Comparison of ENCODE assay signal across 11 cellular contexts in the genomic region with DNA sequence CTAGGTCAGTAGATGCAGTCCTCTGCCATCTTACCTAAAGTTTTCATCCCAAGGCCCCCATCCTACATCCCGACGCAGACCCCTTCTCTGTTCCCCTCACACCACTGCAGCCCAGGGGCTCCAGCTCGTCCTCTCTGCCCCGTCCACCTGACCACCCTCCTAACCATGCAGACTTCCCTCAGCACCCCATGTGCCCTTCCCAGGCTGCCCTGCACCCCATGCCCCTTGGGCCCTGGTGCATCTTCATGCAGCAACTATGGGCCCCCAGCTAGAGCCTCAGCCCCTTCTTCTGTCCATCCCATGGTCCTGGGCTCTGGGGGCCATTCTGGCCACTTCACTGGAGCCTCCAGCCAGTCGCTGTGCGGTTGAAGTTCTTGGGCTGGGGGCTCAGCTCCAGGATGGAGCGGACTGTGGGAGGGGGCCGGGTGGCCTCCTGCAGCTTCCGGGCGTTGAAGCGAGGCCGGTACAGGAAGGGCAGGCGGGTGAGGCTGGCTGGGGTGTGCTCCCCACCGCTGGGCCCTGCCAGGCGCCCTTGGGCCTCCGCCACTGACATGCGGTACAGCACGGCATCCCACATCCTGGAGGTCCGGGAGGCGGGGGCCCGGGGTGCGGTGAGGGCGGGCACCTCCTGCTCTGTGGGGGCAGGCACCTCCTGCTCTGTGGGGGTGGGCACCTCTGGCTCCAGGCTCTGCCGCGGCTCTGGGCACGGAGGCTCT. TPM values are rescaled to one million over a fixed set of nuclear protein-coding genes. Genes with fewer than 3 reads are reported as not detected.
DNase-seq lines count a peak whose midpoint lies in the region; ATAC-seq and TF ChIP-seq lines count a peak whose summit lies in the region.
"Had no signal": no experiment of that assay in that cellular context is flagged by ENCODE, and none has a peak within 500 bp of the region (broad histone marks: within the 10 kb centered on the region; RNA-seq: fewer than 3 reads in every experiment).

No MANE protein-coding gene starts in this region.

- no peaks in the 10 kb centered on the region for H3K9me2 ChIP-seq in PC-3 (replicated peaks; ENCODE audit: low read length)

- no peak overlapping the region for H3K4me3 ChIP-seq in PC-3 (ENCODE audit: low read length)

- no peaks in the 10 kb centered on the region for H3F3A ChIP-seq in PC-3 (ENCODE audit: low read length, unreplicated experiment)

- no peaks in the 10 kb centered on the region for H3K4me1 ChIP-seq in PC-3 (ENCODE audit: insufficient read depth, low read length)

- peak overlapping the region; percentile 15 for H3K4me3 Mint-ChIP-seq in activated CD8-positive, alpha-beta memory T cell treated with anti-CD3 and anti-CD28 coated beads, Interleukin-2, amount 10 ng/mL, durations not matched to agents 7 days and 5 days

- no peaks in the 10 kb centered on the region for H3K36me3 ChIP-seq in PC-3 (ENCODE audit: low read depth, low read length)

- no peak overlapping the region for H3K9ac ChIP-seq in PC-3 (ENCODE audit: low read length)

- DNase-seq in GM13977 (ENCODE audit: low spot score) = peak; percentile 19
- DNase-seq in activated CD8-positive, alpha-beta memory T cell treated with anti-CD3 and anti-CD28 coated beads, Interleukin-2, amount 10 ng/mL, durations not matched to agents 7 days and 5 days = peak; percentile 90
- DNase-seq in left ventricle myocardium superior = peak; percentile 61
- peak; percentile 43 to 56 (median 50) for DNase-seq in stimulated activated CD4-positive, alpha-beta T cell treated with anti-CD3 and anti-CD28 coated beads, TNF-alpha, amount 100 ng/mL, for 4 hours (ENCODE audit: low read depth in 3 of 3)
- no peak for DNase-seq in D341Med (ENCODE audit: low spot score)
- DNase-seq in DMS153 (lab: John Stamatoyannopoulos, UW) = no peak
- no peak for DNase-seq in PC-3
- DNase-seq: mammary epithelial cell, NCI-H524 had no signal

- in situ Hi-C loops in GM13977 (cut with MboI; ENCODE audit: low pct_unique_long_range_greater_than_20kb, low sequenced_read_pairs, unreplicated experiment) = no loop called here

- CTCF ChIA-PET in activated CD8-positive, alpha-beta memory T cell treated with anti-CD3 and anti-CD28 coated beads, Interleukin-2, amount 10 ng/mL, durations not matched to agents 7 days and 5 days (lab: Charles Lee) = interaction anchor here (0.6 to 4.5 kb wide), 9 partner anchors 12 to 236 kb away, joined by 3 to 23 read pairs (median 6); a partner anchor contains a TSS
- CTCF ChIA-PET in PC-3 (lab: Charles Lee) = no interaction called here

- intact Hi-C loops in left ventricle myocardium superior (cut with micrococcal nuclease) = no loop called here
- intact Hi-C loops in PC-3 (cut with micrococcal nuclease) = no loop called here

- BruUV-seq in PC-3 (replicated peaks; lab: Mats Ljungman, UMichigan) = no TSS peak

- no peaks in the 10 kb centered on the region for H3K27me3 Mint-ChIP-seq in activated CD8-positive, alpha-beta memory T cell treated with anti-CD3 and anti-CD28 coated beads, Interleukin-2, amount 10 ng/mL, durations not matched to agents 7 days and 5 days

- peaks cover 12% of the 10 kb centered on the region for H3K36me3 Mint-ChIP-seq in activated CD8-positive, alpha-beta memory T cell treated with anti-CD3 and anti-CD28 coated beads, Interleukin-2, amount 10 ng/mL, durations not matched to agents 7 days and 5 days

- H3K79me2 ChIP-seq in PC-3 (ENCODE audit: low read length) = no peaks in the 10 kb centered on the region

- no peaks in the 10 kb centered on the region for H3K9me3 ChIP-seq in PC-3 (ENCODE audit: low read length)

- no peak overlapping the region for H3K4me2 ChIP-seq in PC-3 (ENCODE audit: low read length)

- H4K20me1 ChIP-seq in PC-3 (ENCODE audit: low read length) = no peaks in the 10 kb centered on the region

- peaks cover 31% of the 10 kb centered on the region for H3K4me1 Mint-ChIP-seq in activated CD8-positive, alpha-beta memory T cell treated with anti-CD3 and anti-CD28 coated beads, Interleukin-2, amount 10 ng/mL, durations not matched to agents 7 days and 5 days

- no peak overlapping the region for H3K27ac ChIP-seq in PC-3 (ENCODE audit: low read length)

- POLR2A ChIA-PET in PC-3 (lab: Charles Lee; ENCODE audit: unreplicated experiment) = no interaction called here

- peak overlapping the region; percentile 88 for H3K27ac Mint-ChIP-seq in activated CD8-positive, alpha-beta memory T cell treated with anti-CD3 and anti-CD28 coated beads, Interleukin-2, amount 10 ng/mL, durations not matched to agents 7 days and 5 days

- TF ChIP-seq CTCF in GM13977 (IDR thresholded peaks at IDR 0.05; ENCODE audit: extremely low read depth, insufficient read depth, missing control alignments) (no peak), PC-3 (conservative IDR thresholded peaks at IDR 0.05; ENCODE audit: low read depth, low read length) (no peak)

- ATAC-seq in activated CD8-positive, alpha-beta memory T cell treated with anti-CD3 and anti-CD28 coated beads, Interleukin-2, amount 10 ng/mL, durations not matched to agents 7 days and 5 days = peak; percentile 81
- peak; percentile 28 for ATAC-seq in left ventricle myocardium superior
- ATAC-seq in PC-3 = no peak
- no peak for ATAC-seq in HG03280 (IDR thresholded peaks at IDR 0.05; ENCODE audit: unreplicated experiment)

- no peaks in the 10 kb centered on the region for H3K9me3 Mint-ChIP-seq in activated CD8-positive, alpha-beta memory T cell treated with anti-CD3 and anti-CD28 coated beads, Interleukin-2, amount 10 ng/mL, durations not matched to agents 7 days and 5 days (ENCODE audit: low read depth)

- H2AFZ ChIP-seq in PC-3 (ENCODE audit: low read length) = no peak overlapping the region

- no peaks in the 10 kb centered on the region; the same call in 1 of the 2 replicates for H3K27me3 ChIP-seq in PC-3 (ENCODE audit: low read length)

RNA-seq across cellular contexts. Expression of a gene that starts 2.7 kb away (rescaled TPM):
- not detected for total RNA-seq in activated CD8-positive, alpha-beta memory T cell treated with anti-CD3 and anti-CD28 coated beads, Interleukin-2, amount 10 ng/mL, durations not matched to agents 7 days and 5 days
- total RNA-seq in left ventricle myocardium superior (4.4 TPM), PC-3 (2014; rRNA removed) (not detected in 2 replicates)
- total RNA-seq: cerebellum, mammary epithelial cell had no signal

RNA-seq across cellular contexts. Expression of a gene that starts 30.5 kb away (rescaled TPM):
- total RNA-seq in activated CD8-positive, alpha-beta memory T cell treated with anti-CD3 and anti-CD28 coated beads, Interleukin-2, amount 10 ng/mL, durations not matched to agents 7 days and 5 days = 1 to 10 TPM; 1.1 to 7.6 TPM
- total RNA-seq in left ventricle myocardium superior = 46.1 TPM
- not detected in 2 replicates for total RNA-seq in PC-3 (2014; rRNA removed)
- total RNA-seq: mammary epithelial cell had no signal

RNA-seq across cellular contexts. Expression of a gene that starts 36.1 kb away (rescaled TPM):
- 100 to 1,000 TPM; 574 to 702 TPM for total RNA-seq in activated CD8-positive, alpha-beta memory T cell treated with anti-CD3 and anti-CD28 coated beads, Interleukin-2, amount 10 ng/mL, durations not matched to agents 7 days and 5 days
- 22.9 TPM for total RNA-seq in left ventricle myocardium superior
- not detected in 2 replicates for total RNA-seq in PC-3 (2014; rRNA removed)

RNA-seq across cellular contexts. Expression of a gene that starts 50.2 kb away (rescaled TPM):
- total RNA-seq in activated CD8-positive, alpha-beta memory T cell treated with anti-CD3 and anti-CD28 coated beads, Interleukin-2, amount 10 ng/mL, durations not matched to agents 7 days and 5 days = 1 to 10 TPM in 1 of 2 experiments, not detected in 1; 1.0 TPM
- not detected for total RNA-seq in left ventricle myocardium superior
- total RNA-seq in PC-3 (2014; rRNA removed) = 0.55 TPM in 1 of 2 replicates, not detected in the other
- total RNA-seq: cerebellum had no signal

RNA-seq across cellular contexts. Expression of a gene that starts 54.2 kb away (rescaled TPM):
- total RNA-seq in activated CD8-positive, alpha-beta memory T cell treated with anti-CD3 and anti-CD28 coated beads, Interleukin-2, amount 10 ng/mL, durations not matched to agents 7 days and 5 days = not detected
- not detected for total RNA-seq in left ventricle myocardium superior
- 4.7 and 7.8 TPM in 2 replicates for total RNA-seq in PC-3 (2014; rRNA removed)
- total RNA-seq: cerebellum had no signal

Comparison
In these comparisons a context has a peak if more than half of its experiments do, and no peak if none do; other contexts are left out.
1. DNase-seq: peak in GM13977 (single experiment), activated CD8-positive, alpha-beta memory T cell treated with anti-CD3 and anti-CD28 coated beads, Interleukin-2, amount 10 ng/mL, durations not matched to agents 7 days and 5 days (single experiment), left ventricle myocardium superior (single experiment) and stimulated activated CD4-positive, alpha-beta T cell treated with anti-CD3 and anti-CD28 coated beads, TNF-alpha, amount 100 ng/mL, for 4 hours (3 of 3); none in D341Med (single experiment), DMS153 (single experiment) and PC-3 (single experiment).
2. ATAC-seq: peak in activated CD8-positive, alpha-beta memory T cell treated with anti-CD3 and anti-CD28 coated beads, Interleukin-2, amount 10 ng/mL, durations not matched to agents 7 days and 5 days (single experiment) and left ventricle myocardium superior (single experiment); none in PC-3 (single experiment) and HG03280 (single experiment).
3. RNA of a gene that starts 36.1 kb away (total RNA-seq): 574 to 702 TPM in activated CD8-positive, alpha-beta memory T cell treated with anti-CD3 and anti-CD28 coated beads, Interleukin-2, amount 10 ng/mL, durations not matched to agents 7 days and 5 days; 22.9 TPM in left ventricle myocardium superior (single experiment) and not detected in PC-3; every median in the first group is over 10 times any median in the second.